In the genomic region with DNA sequence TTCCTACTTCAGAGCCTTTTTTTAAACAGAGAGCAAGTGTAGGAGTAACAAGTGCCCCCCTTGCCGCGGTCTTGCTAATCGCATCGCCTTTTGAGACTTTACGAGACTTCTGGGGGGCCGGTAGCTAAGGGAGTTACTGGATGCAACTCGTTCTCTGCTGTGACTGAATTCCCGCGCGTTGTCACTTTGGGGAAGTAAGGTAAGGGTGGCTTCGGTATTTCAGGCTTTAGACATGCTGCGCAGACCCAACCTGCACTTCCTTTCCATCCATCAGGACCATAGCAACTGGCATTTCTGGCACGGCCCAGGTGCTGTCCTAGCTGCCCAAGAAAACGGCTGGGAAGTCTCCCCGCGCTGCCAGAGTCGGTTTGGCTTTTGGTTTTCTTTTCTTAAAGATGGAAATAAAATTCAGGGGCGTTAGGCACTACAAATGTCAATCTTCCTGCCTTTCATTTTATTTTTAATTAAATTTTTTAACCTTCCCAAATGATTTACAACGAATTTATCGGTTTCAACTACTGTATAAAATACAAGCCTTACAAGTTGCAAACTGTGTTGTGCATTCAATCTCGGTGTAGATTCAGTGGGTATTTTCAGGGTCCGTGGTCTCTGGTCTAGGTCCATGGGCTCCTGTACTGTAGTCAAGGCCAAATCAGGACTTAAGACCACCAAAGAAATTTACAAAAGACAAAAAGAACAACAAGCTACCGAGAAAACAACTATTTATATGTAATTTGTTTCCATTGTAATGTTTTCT, we compare ENCODE assay signal across 10 cellular contexts. TPM values are rescaled to one million over a fixed set of nuclear protein-coding genes. Genes with fewer than 3 reads are reported as not detected.
DNase-seq lines count a peak whose midpoint lies in the region; ATAC-seq and TF ChIP-seq lines count a peak whose summit lies in the region.
"Had no signal": no experiment of that assay in that cellular context is flagged by ENCODE, and none has a peak within 500 bp of the region (broad histone marks: within the 10 kb centered on the region; RNA-seq: fewer than 3 reads in every experiment).

No MANE protein-coding gene starts in this region.

- TF ChIP-seq EP300 in gastroesophageal sphincter (IDR thresholded peaks at IDR 0.05) (no peak), sigmoid colon (IDR thresholded peaks at IDR 0.05) (no peak)

- H3K27ac ChIP-seq in KMS-11 (no peak overlapping the region), gastroesophageal sphincter (peak overlapping the region in 3 of 4 donors; percentile 84 to 94 (median 87)), sigmoid colon (peak overlapping the region in 2 of 4 donors; percentile 13 to 82), RWPE1 (no peak overlapping the region)

- H3K27me3 ChIP-seq in KMS-11 (ENCODE audit: insufficient read depth, low read depth): peaks cover 9% of the 10 kb centered on the region
- H3K27me3 ChIP-seq in gastroesophageal sphincter: peaks cover 67% of the 10 kb centered on the region
- H3K27me3 ChIP-seq in sigmoid colon: peaks cover 70 to 97% (median 74%) of the 10 kb centered on the region in 3 donors

- H3K27ac Mint-ChIP-seq in neural crest cell (ENCODE audit: unreplicated experiment): no peak overlapping the region

- no peaks in the 10 kb centered on the region for H3K79me2 ChIP-seq in KMS-11 (ENCODE audit: insufficient read depth, low read depth)

- TF ChIP-seq CTCF in KMS-11 (conservative IDR thresholded peaks at IDR 0.05; ENCODE audit: low read depth, low read length) (no peak), gastroesophageal sphincter (IDR thresholded peaks at IDR 0.05) (no peak), neural crest cell (conservative IDR thresholded peaks at IDR 0.05) (no peak), sigmoid colon (IDR thresholded peaks at IDR 0.05) (no peak), RWPE1 (conservative IDR thresholded peaks at IDR 0.05; ENCODE audit: low read depth) (no peak)

- POLR2A ChIA-PET in RWPE1 (lab: Yijun Ruan, JAX; ENCODE audit: low non-redundant PET): no interaction called here

- peak overlapping the region; percentile 91 for H3K4me3 Mint-ChIP-seq in neural crest cell

- H3K9me3 ChIP-seq in gastroesophageal sphincter (no peaks in the 10 kb centered on the region), sigmoid colon (no peaks in the 10 kb centered on the region)

- no peaks in the 10 kb centered on the region for H3K9me3 Mint-ChIP-seq in neural crest cell

- TF ChIP-seq POLR2A in gastroesophageal sphincter (IDR thresholded peaks at IDR 0.05) (no peak), sigmoid colon (IDR thresholded peaks at IDR 0.05) (no peak)

- peak; percentile 21 for DNase-seq in CD1c-positive myeloid dendritic cell (ENCODE audit: extremely low spot score)
- no peak for DNase-seq in neural crest cell (ENCODE audit: low read depth, low spot score)
- DNase-seq in LoVo (ENCODE audit: low spot score): no peak
- DNase-seq in sigmoid colon: no peak
- no peak for DNase-seq in RWPE1 (ENCODE audit: low spot score)
- DNase-seq: cortex of kidney, substantia nigra had no signal

- H3K4me3 ChIP-seq in KMS-11 (IDR thresholded peaks at IDR 0.05; ENCODE audit: insufficient read depth, low read depth, low read length) (no peak overlapping the region), gastroesophageal sphincter (peak overlapping the region in 1 of 2 donors; percentile 74), sigmoid colon (peak overlapping the region in 1 of 4 donors; percentile 5)

- WGBS in gastroesophageal sphincter (ENCODE audit: low coverage in 1 of 2), 2 donors: 24 to 59% methylated on average over 11 to 18 of the region's 23 CpGs
- WGBS in sigmoid colon, 2 donors: 26 to 80% methylated on average over 23 of the region's 23 CpGs

- intact Hi-C loops in sigmoid colon (cut with DNase I): loop anchor here (5.0 kb wide), 1 partner anchor 102 kb away; no protein-coding TSS in a partner anchor

- H3K36me3 Mint-ChIP-seq in neural crest cell (ENCODE audit: low read depth): no peaks in the 10 kb centered on the region

- H3K4me1 ChIP-seq in KMS-11 (ENCODE audit: low read depth, poor library complexity, severe bottlenecking) (peaks cover 37% of the 10 kb centered on the region), gastroesophageal sphincter (peaks cover 0 to 76% (median 23%) of the 10 kb centered on the region in 3 donors), sigmoid colon (peaks cover 0 to 38% (median 38%) of the 10 kb centered on the region in 4 donors)

- H2AFZ ChIP-seq in KMS-11 (ENCODE audit: low read depth): no peak overlapping the region; the same call in 1 of the 2 replicates

- no peaks in the 10 kb centered on the region for H4K20me1 ChIP-seq in KMS-11 (ENCODE audit: insufficient read depth)

- no peaks in the 10 kb centered on the region for H3K36me3 ChIP-seq in KMS-11 (ENCODE audit: insufficient read depth)
- H3K36me3 ChIP-seq in gastroesophageal sphincter: no peaks in the 10 kb centered on the region
- H3K36me3 ChIP-seq in sigmoid colon: no peaks in the 10 kb centered on the region

- H3K27me3 Mint-ChIP-seq in neural crest cell (ENCODE audit: low read depth): peaks cover 90% of the 10 kb centered on the region

- peak overlapping the region; percentile 98 for H3K4me2 ChIP-seq in KMS-11

- ATAC-seq in gastroesophageal sphincter (no peak), GM21528 (IDR thresholded peaks at IDR 0.05; ENCODE audit: low FRiP score, unreplicated experiment) (no peak)

- peaks cover 40% of the 10 kb centered on the region for H3K4me1 Mint-ChIP-seq in neural crest cell

- CTCF ChIA-PET in RWPE1 (lab: Yijun Ruan, JAX): interaction anchor here (0.7 to 1.0 kb wide), 2 partner anchors 32 to 526 kb away, joined by 3 to 4 read pairs; no protein-coding TSS in a partner anchor

- peak overlapping the region; percentile 68; the same call in 1 of the 2 replicates for H3K9ac ChIP-seq in KMS-11

RNA-seq across cellular contexts. Expression of gene MECOM, which starts 3.5 kb away (rescaled TPM):
- total RNA-seq in gastroesophageal sphincter (10 to 100 TPM; 13.7 to 92.6 (median 55.6) TPM), neural crest cell (1.1 and 2.9 TPM in 2 replicates), sigmoid colon (10 to 100 TPM in 1 of 4 donors, 1 to 10 TPM in 3; 3.0 to 17.7 (median 4.6) TPM)
- 10 to 100 TPM; 12.0 to 23.2 (median 15.3) TPM for polyA plus RNA-seq in sigmoid colon

Comparison
In these comparisons a context has a peak if more than half of its experiments do, and no peak if none do; other contexts are left out.
1. H3K27ac ChIP-seq: peak in gastroesophageal sphincter (3 of 4); none in KMS-11 (single experiment) and RWPE1 (single experiment).